In genomic region chr6:34414999-34415858, GRCh38 we compare ENCODE assay signal across 1 cellular context.
TF ChIP-seq lines count a peak whose summit lies in the region.

No MANE protein-coding gene starts in this region.

TF ChIP-seq in HepG2, 621 proteins besides CTCF, POLR2A, EP300 and RAD21 (continued from another document and continues in another):
- TF ChIP-seq, protein P1, sequence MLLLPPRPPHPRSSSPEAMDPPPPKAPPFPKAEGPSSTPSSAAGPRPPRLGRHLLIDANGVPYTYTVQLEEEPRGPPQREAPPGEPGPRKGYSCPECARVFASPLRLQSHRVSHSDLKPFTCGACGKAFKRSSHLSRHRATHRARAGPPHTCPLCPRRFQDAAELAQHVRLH (CRISPR knock-in tag; IDR thresholded peaks at IDR 0.05; ENCODE audit: borderline replicate concordance, low read depth) = peak; percentile 64; the same call in 1 of the 2 replicates
- TF ChIP-seq YEATS4 (CRISPR knock-in tag; IDR thresholded peaks at IDR 0.05; ENCODE audit: borderline replicate concordance) (no peak), ZNF557 (CRISPR knock-in tag; IDR thresholded peaks at IDR 0.05) (no peak), PRMT3 (CRISPR knock-in tag; IDR thresholded peaks at IDR 0.05; ENCODE audit: borderline replicate concordance, low read depth) (no peak), ZFX (CRISPR knock-in tag; IDR thresholded peaks at IDR 0.05; ENCODE audit: low read depth) (no peak), MIXL1 (CRISPR knock-in tag; IDR thresholded peaks at IDR 0.05) (peak; percentile 84), KDM1A (CRISPR knock-in tag; IDR thresholded peaks at IDR 0.05) (no peak), NONO (IDR thresholded peaks at IDR 0.05) (no peak), NONO (CRISPR knock-in tag; conservative IDR thresholded peaks at IDR 0.05) (0 out of 2 replicates have a peak, but pooled peaks have one; percentile 17), REL (CRISPR knock-in tag; conservative IDR thresholded peaks at IDR 0.05) (no peak), NCOA1 (CRISPR knock-in tag; IDR thresholded peaks at IDR 0.05) (no peak), TP53 (CRISPR knock-in tag; conservative IDR thresholded peaks at IDR 0.05) (no peak), MTERF4 (CRISPR knock-in tag; IDR thresholded peaks at IDR 0.05) (no peak), SMYD3 (CRISPR knock-in tag; IDR thresholded peaks at IDR 0.05) (no peak; the same call in none of the 2 replicates), ZKSCAN5 (CRISPR knock-in tag; IDR thresholded peaks at IDR 0.05) (no peak), ZNF235 (CRISPR knock-in tag; IDR thresholded peaks at IDR 0.05; ENCODE audit: borderline replicate concordance) (no peak), ZNF780A (CRISPR knock-in tag; IDR thresholded peaks at IDR 0.05) (peak; percentile 12; the same call in 1 of the 2 replicates), ZNF264 (CRISPR knock-in tag; IDR thresholded peaks at IDR 0.05) (no peak), SYNCRIP (IDR thresholded peaks at IDR 0.05; ENCODE audit: insufficient read depth, low read depth, low read length) (no peak), ZNF34 (CRISPR knock-in tag; IDR thresholded peaks at IDR 0.05; ENCODE audit: borderline replicate concordance) (no peak), AGO1 (IDR thresholded peaks at IDR 0.05; ENCODE audit: low read depth, low read length, poor library complexity, severe bottlenecking) (no peak), MAFK (conservative IDR thresholded peaks at IDR 0.05 in 1 of 2, IDR thresholded peaks at IDR 0.05 in 1 of 2; ENCODE audit: low read length in 2 of 2) (0 out of 4 replicates have a peak, but pooled peaks of 1 of the 2 experiments have one; percentile 16), ATM (IDR thresholded peaks at IDR 0.05; ENCODE audit: borderline replicate concordance) (no peak), ZNF740 (CRISPR knock-in tag; IDR thresholded peaks at IDR 0.05) (no peak), ATRX (CRISPR knock-in tag; IDR thresholded peaks at IDR 0.05; ENCODE audit: borderline replicate concordance) (no peak), HMGXB4 (CRISPR knock-in tag; IDR thresholded peaks at IDR 0.05; ENCODE audit: borderline replicate concordance in 1 of 2, low read depth in 1 of 2) (peak; percentile 59 to 77; a peak in 2 of 4 replicates), NFRKB (IDR thresholded peaks at IDR 0.05) (no peak), HDAC1 (CRISPR knock-in tag; IDR thresholded peaks at IDR 0.05) (peak; percentile 69), CC2D1A (CRISPR knock-in tag; IDR thresholded peaks at IDR 0.05) (no peak), KDM5A (IDR thresholded peaks at IDR 0.05; ENCODE audit: borderline replicate concordance, low read length) (no peak; the same call in 1 of the 2 replicates), MEF2D (CRISPR knock-in tag; IDR thresholded peaks at IDR 0.05) (no peak), MEIS1 (CRISPR knock-in tag; IDR thresholded peaks at IDR 0.05; ENCODE audit: borderline replicate concordance) (no peak), ZNF292 (CRISPR knock-in tag; IDR thresholded peaks at IDR 0.05; ENCODE audit: borderline replicate concordance, low read depth) (no peak), MIER2 (CRISPR knock-in tag; IDR thresholded peaks at IDR 0.05) (no peak; the same call in 1 of the 2 replicates), HOXA7 (CRISPR knock-in tag; IDR thresholded peaks at IDR 0.05) (no peak), ZNF367 (CRISPR knock-in tag; IDR thresholded peaks at IDR 0.05; ENCODE audit: borderline replicate concordance) (no peak), ZBTB7A (CRISPR knock-in tag; IDR thresholded peaks at IDR 0.05) (no peak), ZFP62 (CRISPR knock-in tag; IDR thresholded peaks at IDR 0.05) (no peak), ZMYM4 (CRISPR knock-in tag; IDR thresholded peaks at IDR 0.05) (peak; percentile 45; the same call in 1 of the 2 replicates)
- TF ChIP-seq, protein P2, sequence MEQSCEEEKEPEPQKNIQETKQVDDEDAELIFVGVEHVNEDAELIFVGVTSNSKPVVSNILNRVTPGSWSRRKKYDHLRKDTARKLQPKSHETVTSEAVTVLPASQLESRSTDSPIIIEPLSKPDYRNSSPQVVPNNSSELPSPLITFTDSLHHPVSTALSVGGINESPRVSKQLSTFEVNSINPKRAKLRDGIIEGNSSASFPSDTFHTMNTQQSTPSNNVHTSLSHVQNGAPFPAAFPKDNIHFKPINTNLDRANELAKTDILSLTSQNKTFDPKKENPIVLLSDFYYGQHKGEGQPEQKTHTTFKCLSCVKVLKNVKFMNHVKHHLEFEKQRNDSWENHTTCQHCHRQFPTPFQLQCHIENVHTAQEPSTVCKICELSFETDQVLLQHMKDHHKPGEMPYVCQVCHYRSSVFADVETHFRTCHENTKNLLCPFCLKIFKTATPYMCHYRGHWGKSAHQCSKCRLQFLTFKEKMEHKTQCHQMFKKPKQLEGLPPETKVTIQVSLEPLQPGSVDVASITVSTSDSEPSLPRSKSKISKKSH (CRISPR knock-in tag; IDR thresholded peaks at IDR 0.05; ENCODE audit: borderline replicate concordance) = no peak
- TF ChIP-seq, protein P3, sequence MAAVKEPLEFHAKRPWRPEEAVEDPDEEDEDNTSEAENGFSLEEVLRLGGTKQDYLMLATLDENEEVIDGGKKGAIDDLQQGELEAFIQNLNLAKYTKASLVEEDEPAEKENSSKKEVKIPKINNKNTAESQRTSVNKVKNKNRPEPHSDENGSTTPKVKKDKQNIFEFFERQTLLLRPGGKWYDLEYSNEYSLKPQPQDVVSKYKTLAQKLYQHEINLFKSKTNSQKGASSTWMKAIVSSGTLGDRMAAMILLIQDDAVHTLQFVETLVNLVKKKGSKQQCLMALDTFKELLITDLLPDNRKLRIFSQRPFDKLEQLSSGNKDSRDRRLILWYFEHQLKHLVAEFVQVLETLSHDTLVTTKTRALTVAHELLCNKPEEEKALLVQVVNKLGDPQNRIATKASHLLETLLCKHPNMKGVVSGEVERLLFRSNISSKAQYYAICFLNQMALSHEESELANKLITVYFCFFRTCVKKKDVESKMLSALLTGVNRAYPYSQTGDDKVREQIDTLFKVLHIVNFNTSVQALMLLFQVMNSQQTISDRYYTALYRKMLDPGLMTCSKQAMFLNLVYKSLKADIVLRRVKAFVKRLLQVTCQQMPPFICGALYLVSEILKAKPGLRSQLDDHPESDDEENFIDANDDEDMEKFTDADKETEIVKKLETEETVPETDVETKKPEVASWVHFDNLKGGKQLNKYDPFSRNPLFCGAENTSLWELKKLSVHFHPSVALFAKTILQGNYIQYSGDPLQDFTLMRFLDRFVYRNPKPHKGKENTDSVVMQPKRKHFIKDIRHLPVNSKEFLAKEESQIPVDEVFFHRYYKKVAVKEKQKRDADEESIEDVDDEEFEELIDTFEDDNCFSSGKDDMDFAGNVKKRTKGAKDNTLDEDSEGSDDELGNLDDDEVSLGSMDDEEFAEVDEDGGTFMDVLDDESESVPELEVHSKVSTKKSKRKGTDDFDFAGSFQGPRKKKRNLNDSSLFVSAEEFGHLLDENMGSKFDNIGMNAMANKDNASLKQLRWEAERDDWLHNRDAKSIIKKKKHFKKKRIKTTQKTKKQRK (IDR thresholded peaks at IDR 0.05; ENCODE audit: low read length) = no peak
- TF ChIP-seq, protein P4, sequence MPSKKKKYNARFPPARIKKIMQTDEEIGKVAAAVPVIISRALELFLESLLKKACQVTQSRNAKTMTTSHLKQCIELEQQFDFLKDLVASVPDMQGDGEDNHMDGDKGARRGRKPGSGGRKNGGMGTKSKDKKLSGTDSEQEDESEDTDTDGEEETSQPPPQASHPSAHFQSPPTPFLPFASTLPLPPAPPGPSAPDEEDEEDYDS (CRISPR knock-in tag; IDR thresholded peaks at IDR 0.05) = 0 out of 2 replicates have a peak, but pooled peaks have one; percentile 59
- TF ChIP-seq, protein P5, sequence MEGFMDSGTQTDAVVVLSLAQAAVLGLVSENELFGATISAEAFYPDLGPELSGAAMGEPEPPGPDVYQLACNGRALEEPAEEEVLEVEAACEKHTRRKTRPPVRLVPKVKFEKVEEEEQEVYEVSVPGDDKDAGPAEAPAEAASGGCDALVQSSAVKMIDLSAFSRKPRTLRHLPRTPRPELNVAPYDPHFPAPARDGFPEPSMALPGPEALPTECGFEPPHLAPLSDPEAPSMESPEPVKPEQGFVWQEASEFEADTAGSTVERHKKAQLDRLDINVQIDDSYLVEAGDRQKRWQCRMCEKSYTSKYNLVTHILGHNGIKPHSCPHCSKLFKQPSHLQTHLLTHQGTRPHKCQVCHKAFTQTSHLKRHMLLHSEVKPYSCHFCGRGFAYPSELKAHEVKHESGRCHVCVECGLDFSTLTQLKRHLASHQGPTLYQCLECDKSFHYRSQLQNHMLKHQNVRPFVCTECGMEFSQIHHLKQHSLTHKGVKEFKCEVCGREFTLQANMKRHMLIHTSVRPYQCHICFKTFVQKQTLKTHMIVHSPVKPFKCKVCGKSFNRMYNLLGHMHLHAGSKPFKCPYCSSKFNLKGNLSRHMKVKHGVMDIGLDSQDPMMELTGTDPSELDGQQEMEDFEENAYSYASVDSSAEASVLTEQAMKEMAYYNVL (CRISPR knock-in tag; IDR thresholded peaks at IDR 0.05; ENCODE audit: borderline replicate concordance) = peak; percentile 51; the same call in 1 of the 2 replicates
- TF ChIP-seq, protein P6, sequence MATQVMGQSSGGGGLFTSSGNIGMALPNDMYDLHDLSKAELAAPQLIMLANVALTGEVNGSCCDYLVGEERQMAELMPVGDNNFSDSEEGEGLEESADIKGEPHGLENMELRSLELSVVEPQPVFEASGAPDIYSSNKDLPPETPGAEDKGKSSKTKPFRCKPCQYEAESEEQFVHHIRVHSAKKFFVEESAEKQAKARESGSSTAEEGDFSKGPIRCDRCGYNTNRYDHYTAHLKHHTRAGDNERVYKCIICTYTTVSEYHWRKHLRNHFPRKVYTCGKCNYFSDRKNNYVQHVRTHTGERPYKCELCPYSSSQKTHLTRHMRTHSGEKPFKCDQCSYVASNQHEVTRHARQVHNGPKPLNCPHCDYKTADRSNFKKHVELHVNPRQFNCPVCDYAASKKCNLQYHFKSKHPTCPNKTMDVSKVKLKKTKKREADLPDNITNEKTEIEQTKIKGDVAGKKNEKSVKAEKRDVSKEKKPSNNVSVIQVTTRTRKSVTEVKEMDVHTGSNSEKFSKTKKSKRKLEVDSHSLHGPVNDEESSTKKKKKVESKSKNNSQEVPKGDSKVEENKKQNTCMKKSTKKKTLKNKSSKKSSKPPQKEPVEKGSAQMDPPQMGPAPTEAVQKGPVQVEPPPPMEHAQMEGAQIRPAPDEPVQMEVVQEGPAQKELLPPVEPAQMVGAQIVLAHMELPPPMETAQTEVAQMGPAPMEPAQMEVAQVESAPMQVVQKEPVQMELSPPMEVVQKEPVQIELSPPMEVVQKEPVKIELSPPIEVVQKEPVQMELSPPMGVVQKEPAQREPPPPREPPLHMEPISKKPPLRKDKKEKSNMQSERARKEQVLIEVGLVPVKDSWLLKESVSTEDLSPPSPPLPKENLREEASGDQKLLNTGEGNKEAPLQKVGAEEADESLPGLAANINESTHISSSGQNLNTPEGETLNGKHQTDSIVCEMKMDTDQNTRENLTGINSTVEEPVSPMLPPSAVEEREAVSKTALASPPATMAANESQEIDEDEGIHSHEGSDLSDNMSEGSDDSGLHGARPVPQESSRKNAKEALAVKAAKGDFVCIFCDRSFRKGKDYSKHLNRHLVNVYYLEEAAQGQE (IDR thresholded peaks at IDR 0.05; ENCODE audit: borderline replicate concordance in 1 of 2, low read depth in 1 of 2, low read length in 2 of 2) = no peak
- TF ChIP-seq, protein P7, sequence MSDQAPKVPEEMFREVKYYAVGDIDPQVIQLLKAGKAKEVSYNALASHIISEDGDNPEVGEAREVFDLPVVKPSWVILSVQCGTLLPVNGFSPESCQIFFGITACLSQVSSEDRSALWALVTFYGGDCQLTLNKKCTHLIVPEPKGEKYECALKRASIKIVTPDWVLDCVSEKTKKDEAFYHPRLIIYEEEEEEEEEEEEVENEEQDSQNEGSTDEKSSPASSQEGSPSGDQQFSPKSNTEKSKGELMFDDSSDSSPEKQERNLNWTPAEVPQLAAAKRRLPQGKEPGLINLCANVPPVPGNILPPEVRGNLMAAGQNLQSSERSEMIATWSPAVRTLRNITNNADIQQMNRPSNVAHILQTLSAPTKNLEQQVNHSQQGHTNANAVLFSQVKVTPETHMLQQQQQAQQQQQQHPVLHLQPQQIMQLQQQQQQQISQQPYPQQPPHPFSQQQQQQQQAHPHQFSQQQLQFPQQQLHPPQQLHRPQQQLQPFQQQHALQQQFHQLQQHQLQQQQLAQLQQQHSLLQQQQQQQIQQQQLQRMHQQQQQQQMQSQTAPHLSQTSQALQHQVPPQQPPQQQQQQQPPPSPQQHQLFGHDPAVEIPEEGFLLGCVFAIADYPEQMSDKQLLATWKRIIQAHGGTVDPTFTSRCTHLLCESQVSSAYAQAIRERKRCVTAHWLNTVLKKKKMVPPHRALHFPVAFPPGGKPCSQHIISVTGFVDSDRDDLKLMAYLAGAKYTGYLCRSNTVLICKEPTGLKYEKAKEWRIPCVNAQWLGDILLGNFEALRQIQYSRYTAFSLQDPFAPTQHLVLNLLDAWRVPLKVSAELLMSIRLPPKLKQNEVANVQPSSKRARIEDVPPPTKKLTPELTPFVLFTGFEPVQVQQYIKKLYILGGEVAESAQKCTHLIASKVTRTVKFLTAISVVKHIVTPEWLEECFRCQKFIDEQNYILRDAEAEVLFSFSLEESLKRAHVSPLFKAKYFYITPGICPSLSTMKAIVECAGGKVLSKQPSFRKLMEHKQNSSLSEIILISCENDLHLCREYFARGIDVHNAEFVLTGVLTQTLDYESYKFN (CRISPR knock-in tag; conservative IDR thresholded peaks at IDR 0.05) = peak; percentile 77; the same call in 1 of the 2 replicates
